ENCODE assay signal across 22 cellular contexts in the genomic region with DNA sequence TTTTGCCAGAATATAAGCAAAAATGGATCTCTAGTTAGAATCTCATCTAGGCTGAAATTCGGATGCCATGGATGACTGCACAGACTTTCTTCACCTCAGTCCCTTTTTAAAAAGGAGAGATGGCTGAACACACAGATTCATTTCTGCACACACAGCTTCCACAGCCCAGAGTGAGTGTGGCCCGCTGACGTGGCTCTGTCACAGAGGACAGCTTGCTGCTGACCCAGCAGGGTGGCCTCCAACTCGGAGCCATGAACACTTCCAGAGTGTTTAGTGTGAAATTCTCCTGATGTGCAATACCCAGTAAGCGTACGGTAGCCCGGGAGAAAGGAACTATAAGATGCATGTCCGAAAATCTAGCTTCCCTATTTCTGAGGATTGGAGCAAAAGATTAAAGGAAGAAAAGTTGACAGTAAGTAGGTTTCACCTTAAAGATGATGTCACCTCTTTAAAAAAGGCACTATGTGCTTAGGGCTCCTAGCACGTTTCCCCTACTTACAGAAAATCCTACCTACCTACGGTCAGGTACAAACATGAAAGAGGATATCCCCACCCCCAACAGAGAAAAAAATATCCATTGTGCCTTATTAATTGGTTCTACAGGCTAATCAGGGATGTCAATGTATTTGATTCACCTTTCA.
A peak's percentile ranks its signal among the peaks of the same experiment; 100 is the strongest.
DNase-seq lines count a peak whose midpoint lies in the region; ATAC-seq, FAIRE-seq and TF ChIP-seq lines count a peak whose summit lies in the region.
"Had no signal": no experiment of that assay in that cellular context is flagged by ENCODE, and none has a peak within 500 bp of the region (broad histone marks: within the 10 kb centered on the region; RNA-seq: fewer than 3 reads in every experiment).

No MANE protein-coding gene starts in this region.

- no peak overlapping the region for H2BK15ac ChIP-seq in H1 (ENCODE audit: low read length)

- no peak overlapping the region for H2BK5ac ChIP-seq in H1 (ENCODE audit: low read depth, low read length)

- H4K5ac ChIP-seq in H1 (ENCODE audit: insufficient read length, low read depth, low read length), result no peak overlapping the region

- TF ChIP-seq CTCF in heart left ventricle (IDR thresholded peaks at IDR 0.05) (no peak), H1 (IDR thresholded peaks at IDR 0.05; ENCODE audit: control extremely low read depth in 1 of 3, insufficient read depth in 1 of 3, low read depth in 1 of 3, low read length in 3 of 3) (no peak), nephron progenitor cell (IDR thresholded peaks at IDR 0.05) (no peak), chondrocyte (IDR thresholded peaks at IDR 0.05) (no peak), osteocyte (IDR thresholded peaks at IDR 0.05) (no peak), lower leg skin (IDR thresholded peaks at IDR 0.05) (no peak)

- H2BK12ac ChIP-seq in H1 (ENCODE audit: low read depth, low read length), result no peak overlapping the region

- H3K56ac ChIP-seq in H1 (replicated peaks; ENCODE audit: insufficient read length, low read depth, low read length), result no peak overlapping the region

- intact Hi-C loops in Right ventricle myocardium superior (cut with DNase I) (no loop called here), heart left ventricle (cut with DNase I) (no loop called here), lower leg skin (cut with DNase I; ENCODE audit: low total_unique reads) (no loop called here)

- H3K4me3 Mint-ChIP-seq in nephron progenitor cell (peak overlapping the region; percentile 33), chondrocyte (ENCODE audit: unreplicated experiment) (no peak overlapping the region), osteocyte (ENCODE audit: unreplicated experiment) (no peak overlapping the region)
- H3K4me3 Mint-ChIP-seq: activated B cell treated with CpG ODN at 0.5 μM for 24 hours; activated CD4-positive, alpha-beta memory T cell treated with anti-CD3 and anti-CD28 coated beads for 36 hours; stimulated activated effector memory CD8-positive, alpha-beta T cell treated with anti-CD3 and anti-CD28 coated beads, Interleukin-12 subunit alpha, Interleukin-12 subunit beta, amount 100 ng/mL, for 72 hours had no signal

- no peak overlapping the region for H2BK120ac ChIP-seq in H1 (replicated peaks; ENCODE audit: low read depth, low read length)

- H3K27ac Mint-ChIP-seq in nephron progenitor cell (no peak overlapping the region), chondrocyte (ENCODE audit: unreplicated experiment) (no peak overlapping the region), osteocyte (ENCODE audit: unreplicated experiment) (no peak overlapping the region)
- no peak overlapping the region for H3K27ac Mint-ChIP-seq in activated naive CD4-positive, alpha-beta T cell treated with anti-CD3 and anti-CD28 coated beads, Interleukin-2, amount 50 U/mL, for 72 hours
- H3K27ac Mint-ChIP-seq: activated B cell treated with CpG ODN at 0.5 μM for 24 hours; activated CD4-positive, alpha-beta memory T cell treated with anti-CD3 and anti-CD28 coated beads for 36 hours; stimulated activated effector memory CD8-positive, alpha-beta T cell treated with anti-CD3 and anti-CD28 coated beads, Interleukin-12 subunit alpha, Interleukin-12 subunit beta, amount 100 ng/mL, for 72 hours had no signal

- no peak overlapping the region for H2AK5ac ChIP-seq in H1 (ENCODE audit: low read depth, low read length)

- H3K4me3 ChIP-seq in heart left ventricle, result no peak overlapping the region
- H3K4me3 ChIP-seq in H1 (ENCODE audit: extremely low read depth in 1 of 4, insufficient read depth in 2 of 4, low read depth in 3 of 4, low read length in 4 of 4), result no peak overlapping the region
- no peak overlapping the region for H3K4me3 ChIP-seq in lower leg skin (ENCODE audit: low read depth, poor library complexity, severe bottlenecking)
- H3K4me3 ChIP-seq: heart right ventricle, lung, testis had no signal

- H3K4me1 ChIP-seq in heart left ventricle (peaks cover 0 to 22% (median 6%) of the 10 kb centered on the region in 12 donors), H1 (replicated peaks in 1 of 4; ENCODE audit: control insufficient read depth in 3 of 4, insufficient read depth in 4 of 4, low read length in 3 of 4) (peaks cover 0 to 19% (median 11%) of the 10 kb centered on the region in 4 experiments; a peak in 4 of 7 replicates)

- ATAC-seq in Right ventricle myocardium superior (ENCODE audit: poor library complexity) (no peak), heart left ventricle (no peak)
- no peak for ATAC-seq in activated naive CD4-positive, alpha-beta T cell treated with anti-CD3 and anti-CD28 coated beads, Interleukin-2, amount 50 U/mL, for 72 hours
- ATAC-seq: heart right ventricle; stimulated activated effector memory CD8-positive, alpha-beta T cell treated with anti-CD3 and anti-CD28 coated beads, Interleukin-12 subunit alpha, Interleukin-12 subunit beta, amount 100 ng/mL, for 72 hours had no signal

- WGBS in heart left ventricle, 4 donors, result 75 to 85% (median 78%) methylated on average over 10 of the region's 10 CpGs
- 82% methylated on average over 10 of the region's 10 CpGs; no CpG with 5 or more reads in 1 of the 2 experiments for WGBS in H1 (ENCODE audit: extremely low coverage in 1 of 2, insufficient coverage in 1 of 2, insufficient read length in 1 of 2, insufficient replicate concordance in 2 of 2, low coverage in 1 of 2, low lambda C conversion rate in 2 of 2, missing lambda C conversion rate in 1 of 2), 2 experiments
- 90 to 94% methylated on average over 10 of the region's 10 CpGs for WGBS in lower leg skin, 2 donors

- POLR2A ChIA-PET in H1 (lab: Charles Lee; ENCODE audit: partially characterized antibody), result interaction anchor here (0.8 kb wide), 1 partner anchor 25 kb away, joined by 3 read pairs; no protein-coding TSS in a partner anchor

- no peak overlapping the region for H3K9ac ChIP-seq in H1 (replicated peaks in 1 of 4; ENCODE audit: extremely low read depth in 1 of 4, low read depth in 3 of 4, low read length in 3 of 4)

- peaks cover 0 to 4% (median 0%) of the 10 kb centered on the region in 9 donors for H3K27me3 ChIP-seq in heart left ventricle
- no peaks in the 10 kb centered on the region for H3K27me3 ChIP-seq in H1 (replicated peaks in 1 of 4; ENCODE audit: control insufficient read depth in 3 of 4, extremely low read depth in 1 of 4, insufficient read depth in 3 of 4, low read length in 3 of 4)
- H3K27me3 ChIP-seq: pancreas, testis had no signal

- H3K18ac ChIP-seq in H1 (ENCODE audit: extremely low read depth, low read length), result no peak overlapping the region

- peak overlapping the region in 1 of 2 experiments; percentile 64; a peak in 1 of 4 replicates for H3K4me2 ChIP-seq in H1 (ENCODE audit: insufficient read depth in 1 of 2, low read depth in 2 of 2, low read length in 2 of 2)

- H3K27me3 Mint-ChIP-seq in nephron progenitor cell (ENCODE audit: low read depth, poor library complexity) (peaks cover 10% of the 10 kb centered on the region), chondrocyte (ENCODE audit: low read depth) (peaks cover 2% of the 10 kb centered on the region), osteocyte (ENCODE audit: unreplicated experiment) (peaks cover 36% of the 10 kb centered on the region)
- H3K27me3 Mint-ChIP-seq: activated B cell treated with CpG ODN at 0.5 μM for 24 hours had no signal

- no peak overlapping the region for H3K27ac ChIP-seq in heart left ventricle
- no peak overlapping the region for H3K27ac ChIP-seq in H1 (ENCODE audit: low read depth, low read length)
- H3K27ac ChIP-seq: C4-2B, heart right ventricle, testis had no signal

- peaks cover 2 to 4% of the 10 kb centered on the region in 2 experiments for H4K20me1 ChIP-seq in H1 (replicated peaks in 1 of 2; ENCODE audit: control insufficient read depth in 1 of 2, insufficient read depth in 2 of 2, low read length in 2 of 2)

- peak overlapping the region; percentile 28 for H3K4ac ChIP-seq in H1 (replicated peaks; ENCODE audit: insufficient read length, low read depth, low read length)

- no peak overlapping the region for H3K23ac ChIP-seq in H1 (ENCODE audit: insufficient read length)

- no peaks in the 10 kb centered on the region for H3K79me1 ChIP-seq in H1 (ENCODE audit: low read depth, low read length)

- no peak for FAIRE-seq in H1 (lab: Jason Lieb, UNC)
- FAIRE-seq: pancreas had no signal

- H3K23me2 ChIP-seq in H1 (ENCODE audit: low read depth, low read length), result peaks cover 8% of the 10 kb centered on the region; the same call in 1 of the 2 replicates

- no peaks in the 10 kb centered on the region for H3K36me3 Mint-ChIP-seq in nephron progenitor cell (ENCODE audit: low read depth)
- no peaks in the 10 kb centered on the region for H3K36me3 Mint-ChIP-seq in chondrocyte (ENCODE audit: low read depth)
- H3K36me3 Mint-ChIP-seq in osteocyte (ENCODE audit: unreplicated experiment), result no peaks in the 10 kb centered on the region
- H3K36me3 Mint-ChIP-seq in activated naive CD4-positive, alpha-beta T cell treated with anti-CD3 and anti-CD28 coated beads, Interleukin-2, amount 50 U/mL, for 72 hours, result no peaks in the 10 kb centered on the region
- H3K36me3 Mint-ChIP-seq: activated CD4-positive, alpha-beta memory T cell treated with anti-CD3 and anti-CD28 coated beads for 36 hours; stimulated activated effector memory CD8-positive, alpha-beta T cell treated with anti-CD3 and anti-CD28 coated beads, Interleukin-12 subunit alpha, Interleukin-12 subunit beta, amount 100 ng/mL, for 72 hours had no signal

- peaks cover 0 to 69% (median 12%) of the 10 kb centered on the region in 9 donors for H3K36me3 ChIP-seq in heart left ventricle
- peaks cover 0 to 3% (median 0%) of the 10 kb centered on the region in 4 experiments; a peak in 1 of 8 replicates for H3K36me3 ChIP-seq in H1 (ENCODE audit: control insufficient read depth in 2 of 4, insufficient read depth in 4 of 4, low read length in 3 of 4)
- H3K36me3 ChIP-seq: pancreas had no signal

- no peak for TF ChIP-seq RAD21 in H1 (IDR thresholded peaks at IDR 0.05 in 1 of 2, conservative IDR thresholded peaks at IDR 0.05 in 1 of 2; ENCODE audit: low read depth in 2 of 2, low read length in 2 of 2)

- TF ChIP-seq POLR2A in heart left ventricle (IDR thresholded peaks at IDR 0.05) (no peak), H1 (IDR thresholded peaks at IDR 0.05; ENCODE audit: control extremely low read depth in 1 of 2, low read depth in 2 of 2, low read length in 2 of 2) (no peak), lower leg skin (IDR thresholded peaks at IDR 0.05) (no peak)

- H3K14ac ChIP-seq in H1 (ENCODE audit: insufficient read length), result peak overlapping the region; percentile 21

- H4K91ac ChIP-seq in H1 (replicated peaks; ENCODE audit: insufficient read length, low read length), result no peak overlapping the region

- CTCF ChIA-PET in H1 (lab: Charles Lee; ENCODE audit: partially characterized antibody), result interaction anchor here (1.1 to 2.2 kb wide), 4 partner anchors 11 to 59 kb away, joined by 3 to 5 read pairs (median 4); no protein-coding TSS in a partner anchor

- H2AFZ ChIP-seq in H1 (ENCODE audit: low read length), result no peak overlapping the region

- peak overlapping the region; percentile 45; the same call in 1 of the 2 replicates for H4K8ac ChIP-seq in H1 (ENCODE audit: extremely low read depth, insufficient read depth, low read length)

- H3K4me1 Mint-ChIP-seq in nephron progenitor cell (peaks cover 57% of the 10 kb centered on the region), chondrocyte (ENCODE audit: low read depth) (peaks cover 13% of the 10 kb centered on the region), osteocyte (ENCODE audit: unreplicated experiment) (peaks cover 9% of the 10 kb centered on the region)
- H3K4me1 Mint-ChIP-seq: activated B cell treated with CpG ODN at 0.5 μM for 24 hours; stimulated activated effector memory CD8-positive, alpha-beta T cell treated with anti-CD3 and anti-CD28 coated beads, Interleukin-12 subunit alpha, Interleukin-12 subunit beta, amount 100 ng/mL, for 72 hours had no signal

- DNase-seq in Right ventricle myocardium superior (peak; percentile 43), heart left ventricle (no peak), H1 (ENCODE audit: low read depth in 1 of 2, low spot score in 2 of 2) (no peak), nephron progenitor cell (no peak), chondrocyte (ENCODE audit: low spot score) (no peak), osteocyte (ENCODE audit: extremely low spot score, unreplicated experiment) (no peak), lower leg skin (ENCODE audit: low spot score in 2 of 2) (no peak)
- no peak for DNase-seq in activated naive CD4-positive, alpha-beta T cell treated with anti-CD3 and anti-CD28 coated beads, Interleukin-2, amount 50 U/mL, for 72 hours (ENCODE audit: low spot score in 2 of 2)
- DNase-seq: ACHN; activated B cell treated with CpG ODN at 0.5 μM for 24 hours; activated CD4-positive, alpha-beta memory T cell treated with anti-CD3 and anti-CD28 coated beads for 36 hours; activated naive CD4-positive, alpha-beta T cell treated with Interleukin-2 at 50 U/mL for 16 hours; cerebellar nuclear complex; heart right ventricle; IMR-90; NCI-H1436 treated with DMSO at 0.1 percent for 48 hours; NCI-H446; pancreas; testis had no signal

- no peak overlapping the region for H2BK20ac ChIP-seq in H1 (ENCODE audit: low read length)

- H3K9me3 ChIP-seq in heart left ventricle (no peaks in the 10 kb centered on the region), H1 (ENCODE audit: insufficient read depth in 2 of 2, low read depth in 1 of 2, low read length in 1 of 2) (no peaks in the 10 kb centered on the region)
- H3K9me3 ChIP-seq: heart right ventricle, pancreas, testis had no signal

- H3K79me2 ChIP-seq in H1 (ENCODE audit: control insufficient read depth in 1 of 2, insufficient read depth in 2 of 2, low read length in 2 of 2), result no peaks in the 10 kb centered on the region; a peak in 1 of 4 replicates

- H3K9me3 Mint-ChIP-seq in nephron progenitor cell, result no peaks in the 10 kb centered on the region
- H3K9me3 Mint-ChIP-seq in chondrocyte (ENCODE audit: low read depth), result no peaks in the 10 kb centered on the region
- no peaks in the 10 kb centered on the region for H3K9me3 Mint-ChIP-seq in osteocyte (ENCODE audit: unreplicated experiment)
- no peaks in the 10 kb centered on the region for H3K9me3 Mint-ChIP-seq in activated naive CD4-positive, alpha-beta T cell treated with anti-CD3 and anti-CD28 coated beads, Interleukin-2, amount 50 U/mL, for 72 hours
- H3K9me3 Mint-ChIP-seq: activated B cell treated with CpG ODN at 0.5 μM for 24 hours; activated CD4-positive, alpha-beta memory T cell treated with anti-CD3 and anti-CD28 coated beads for 36 hours; stimulated activated effector memory CD8-positive, alpha-beta T cell treated with anti-CD3 and anti-CD28 coated beads, Interleukin-12 subunit alpha, Interleukin-12 subunit beta, amount 100 ng/mL, for 72 hours had no signal

- no peak for TF ChIP-seq EP300 in H1 (IDR thresholded peaks at IDR 0.05; ENCODE audit: borderline replicate concordance in 1 of 2, low read depth in 2 of 2, low read length in 2 of 2)
